In genomic region chr16:2752850-2753522, GRCh38 we compare ENCODE assay signal across 8 cellular contexts. TPM values are rescaled to one million over a fixed set of nuclear protein-coding genes. Genes with fewer than 3 reads are reported as not detected.
DNase-seq lines count a peak whose midpoint lies in the region; ATAC-seq and TF ChIP-seq lines count a peak whose summit lies in the region.

No MANE protein-coding gene starts in this region.

- 0 to 1% (median 0%) methylated on average over 28 to 68 of the region's 72 CpGs for WGBS in psoas muscle, 3 donors

- TF ChIP-seq RAD21 in Ishikawa (IDR thresholded peaks at IDR 0.05; ENCODE audit: low read depth): no peak

- intact Hi-C loops in ascending aorta (cut with DNase I) (loop anchor here (1.0 to 10.0 kb wide), 5 partner anchors 24 to 328 kb away; partner anchors contain the start of genes CCNF and ELOB), psoas muscle (cut with DNase I) (no loop called here)

- TF ChIP-seq CTCF in Peyer's patch (IDR thresholded peaks at IDR 0.05) (no peak), ascending aorta (IDR thresholded peaks at IDR 0.05) (no peak), psoas muscle (IDR thresholded peaks at IDR 0.05) (no peak)

- H3K27me3 ChIP-seq in Peyer's patch: no peaks in the 10 kb centered on the region
- H3K27me3 ChIP-seq in ascending aorta: no peaks in the 10 kb centered on the region
- no peaks in the 10 kb centered on the region for H3K27me3 ChIP-seq in psoas muscle (ENCODE audit: insufficient read depth in 3 of 3, low read length in 2 of 3)

- no peaks in the 10 kb centered on the region for H3K9me3 ChIP-seq in Peyer's patch
- H3K9me3 ChIP-seq in ascending aorta: no peaks in the 10 kb centered on the region
- no peaks in the 10 kb centered on the region for H3K9me3 ChIP-seq in psoas muscle

- TF ChIP-seq POLR2A in Peyer's patch (IDR thresholded peaks at IDR 0.05): no peak

- H3K27ac ChIP-seq in Peyer's patch (peak overlapping the region; percentile 99 to 100 (median 100)), ascending aorta (peak overlapping the region; percentile 97 to 98), psoas muscle (peak overlapping the region; percentile 97)

- peak overlapping the region; percentile 74 to 98 (median 88) for H3K4me3 ChIP-seq in Peyer's patch
- H3K4me3 ChIP-seq in ascending aorta: peak overlapping the region; percentile 86 to 96
- peak overlapping the region; percentile 96 for H3K4me3 ChIP-seq in psoas muscle

- DNase-seq in ELR (ENCODE audit: low read depth) (peak; percentile 79), Peyer's patch (peak in 2 of 3 donors; percentile 89 to 92), ascending aorta (ENCODE audit: low spot score in 2 of 2) (peak in 1 of 2 donors; percentile 87), hepatic stellate cell (ENCODE audit: low spot score) (peak; percentile 90), psoas muscle (peak; percentile 90 to 95), OCI-M2 (lab: John Stamatoyannopoulos, UW; ENCODE audit: unreplicated experiment) (no peak)

- H3K4me1 ChIP-seq in Peyer's patch: peaks cover 0 to 44% (median 20%) of the 10 kb centered on the region in 4 donors
- peaks cover 18 to 35% of the 10 kb centered on the region in 2 donors for H3K4me1 ChIP-seq in ascending aorta
- peaks cover 46% of the 10 kb centered on the region for H3K4me1 ChIP-seq in psoas muscle

- TF ChIP-seq EP300 in Ishikawa (IDR thresholded peaks at IDR 0.05; ENCODE audit: borderline replicate concordance): no peak

- ATAC-seq in GM21619 (IDR thresholded peaks at IDR 0.05; ENCODE audit: unreplicated experiment) (peak; percentile 18), psoas muscle (peak; percentile 81 to 87 (median 86))

- H3K36me3 ChIP-seq in Peyer's patch (peaks cover 0 to 19% (median 0%) of the 10 kb centered on the region in 3 donors), ascending aorta (peaks cover 10 to 19% of the 10 kb centered on the region in 2 donors), psoas muscle (ENCODE audit: insufficient read depth in 1 of 2, low read depth in 1 of 2) (peaks cover 0 to 26% of the 10 kb centered on the region in 2 donors)

TF ChIP-seq in Ishikawa, 13 proteins besides CTCF, POLR2A, EP300 and RAD21:
- TF ChIP-seq TCF12 (IDR thresholded peaks at IDR 0.05; ENCODE audit: low read depth) (0 out of 2 replicates have a peak, but pooled peaks have one; percentile 13), USF1 (IDR thresholded peaks at IDR 0.05) (no peak), EGR1 (IDR thresholded peaks at IDR 0.05) (no peak), NFIC (IDR thresholded peaks at IDR 0.05) (no peak; the same call in none of the 2 replicates), ZBTB7A (IDR thresholded peaks at IDR 0.05; ENCODE audit: low read depth) (peak; percentile 80; the same call in 1 of the 2 replicates), YY1 (IDR thresholded peaks at IDR 0.05; ENCODE audit: low read depth) (no peak), CREB1 (IDR thresholded peaks at IDR 0.05; ENCODE audit: low read depth) (no peak)
- TF ChIP-seq, protein P1, sequence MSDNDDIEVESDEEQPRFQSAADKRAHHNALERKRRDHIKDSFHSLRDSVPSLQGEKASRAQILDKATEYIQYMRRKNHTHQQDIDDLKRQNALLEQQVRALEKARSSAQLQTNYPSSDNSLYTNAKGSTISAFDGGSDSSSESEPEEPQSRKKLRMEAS (IDR thresholded peaks at IDR 0.05): peak; percentile 83
- TF ChIP-seq, protein P2, sequence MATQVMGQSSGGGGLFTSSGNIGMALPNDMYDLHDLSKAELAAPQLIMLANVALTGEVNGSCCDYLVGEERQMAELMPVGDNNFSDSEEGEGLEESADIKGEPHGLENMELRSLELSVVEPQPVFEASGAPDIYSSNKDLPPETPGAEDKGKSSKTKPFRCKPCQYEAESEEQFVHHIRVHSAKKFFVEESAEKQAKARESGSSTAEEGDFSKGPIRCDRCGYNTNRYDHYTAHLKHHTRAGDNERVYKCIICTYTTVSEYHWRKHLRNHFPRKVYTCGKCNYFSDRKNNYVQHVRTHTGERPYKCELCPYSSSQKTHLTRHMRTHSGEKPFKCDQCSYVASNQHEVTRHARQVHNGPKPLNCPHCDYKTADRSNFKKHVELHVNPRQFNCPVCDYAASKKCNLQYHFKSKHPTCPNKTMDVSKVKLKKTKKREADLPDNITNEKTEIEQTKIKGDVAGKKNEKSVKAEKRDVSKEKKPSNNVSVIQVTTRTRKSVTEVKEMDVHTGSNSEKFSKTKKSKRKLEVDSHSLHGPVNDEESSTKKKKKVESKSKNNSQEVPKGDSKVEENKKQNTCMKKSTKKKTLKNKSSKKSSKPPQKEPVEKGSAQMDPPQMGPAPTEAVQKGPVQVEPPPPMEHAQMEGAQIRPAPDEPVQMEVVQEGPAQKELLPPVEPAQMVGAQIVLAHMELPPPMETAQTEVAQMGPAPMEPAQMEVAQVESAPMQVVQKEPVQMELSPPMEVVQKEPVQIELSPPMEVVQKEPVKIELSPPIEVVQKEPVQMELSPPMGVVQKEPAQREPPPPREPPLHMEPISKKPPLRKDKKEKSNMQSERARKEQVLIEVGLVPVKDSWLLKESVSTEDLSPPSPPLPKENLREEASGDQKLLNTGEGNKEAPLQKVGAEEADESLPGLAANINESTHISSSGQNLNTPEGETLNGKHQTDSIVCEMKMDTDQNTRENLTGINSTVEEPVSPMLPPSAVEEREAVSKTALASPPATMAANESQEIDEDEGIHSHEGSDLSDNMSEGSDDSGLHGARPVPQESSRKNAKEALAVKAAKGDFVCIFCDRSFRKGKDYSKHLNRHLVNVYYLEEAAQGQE (IDR thresholded peaks at IDR 0.05; ENCODE audit: low read depth): no peak

RNA-seq across cellular contexts. Expression of gene SRRM2, which starts 0.5 kb away (rescaled TPM):
- total RNA-seq in Peyer's patch (1,000 to 10,000 TPM in 3 of 4 donors, 100 to 1,000 TPM in 1; 683 to 3,742 (median 1,673) TPM), ascending aorta (359 TPM), psoas muscle (100 to 1,000 TPM; 277 to 413 (median 316) TPM)
- 100 to 1,000 TPM; 183 to 226 (median 216) TPM for polyA plus RNA-seq in psoas muscle

RNA-seq across cellular contexts. Expression of gene ELOB, which starts 24.1 kb away (rescaled TPM):
- total RNA-seq in Peyer's patch (100 to 1,000 TPM in 3 of 4 donors, 10 to 100 TPM in 1; 66.8 to 243 (median 220) TPM), ascending aorta (1,184 TPM), psoas muscle (100 to 1,000 TPM; 226 to 317 (median 296) TPM)
- 100 to 1,000 TPM; 344 to 660 (median 388) TPM for polyA plus RNA-seq in psoas muscle

RNA-seq across cellular contexts. Expression of gene PRSS27, which starts 33.0 kb away (rescaled TPM):
- total RNA-seq in Peyer's patch: 1 to 10 TPM in 2 of 4 donors, not detected in 2; 1.2 TPM
- total RNA-seq in ascending aorta: not detected
- total RNA-seq in psoas muscle: under 1 TPM in 2 of 4 donors, not detected in 2; 0.22 to 0.34 TPM
- under 1 TPM; 0.07 to 0.20 (median 0.08) TPM for polyA plus RNA-seq in psoas muscle

RNA-seq across cellular contexts. Expression of gene PRSS33, which starts 34.4 kb away (rescaled TPM):
- total RNA-seq in Peyer's patch (not detected), ascending aorta (15.4 TPM), psoas muscle (not detected)
- polyA plus RNA-seq in psoas muscle: not detected

RNA-seq across cellular contexts. Expression of gene PRSS41, which starts 45.3 kb away (rescaled TPM):
- total RNA-seq in Peyer's patch (not detected), ascending aorta (not detected), psoas muscle (not detected)
- polyA plus RNA-seq in psoas muscle: not detected
